26 cellular contexts compared by ENCODE assay signal in the genomic region with DNA sequence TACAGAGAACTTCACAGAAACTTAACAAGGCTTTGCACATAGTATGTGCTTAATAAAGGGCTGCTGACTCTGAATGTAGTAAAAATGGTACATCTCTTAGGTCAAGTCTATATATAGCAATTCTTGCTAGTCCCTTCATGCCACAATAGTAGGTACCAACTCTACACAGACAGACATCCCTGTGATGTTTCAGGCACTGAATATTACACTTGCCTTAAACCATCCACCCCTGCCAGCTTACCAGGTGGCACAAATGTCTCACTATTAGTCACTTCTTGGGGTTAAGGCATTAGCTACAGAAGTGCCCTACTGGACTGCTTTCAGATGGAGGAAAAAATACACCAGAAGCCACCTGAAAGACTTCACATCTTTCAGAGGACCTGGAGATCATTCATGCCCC.
"Had no signal": no experiment of that assay in that cellular context is flagged by ENCODE, and none has a peak within 500 bp of the region (broad histone marks: within the 10 kb centered on the region; RNA-seq: fewer than 3 reads in every experiment).

No MANE protein-coding gene starts in this region.

- H3K4me3 Mint-ChIP-seq: naive thymus-derived CD8-positive, alpha-beta T cell; nephron progenitor cell; stimulated activated naive B cell treated with anti-CD40 and anti-IgM and Interleukin-4, amounts not matched to agents 10 μg/mL and 1 μg/mL and 100 μg/mL, for 72 hours; stimulated activated naive CD8-positive, alpha-beta T cell treated with anti-CD3 and anti-CD28 coated beads, Interleukin-15, Interleukin-2, amounts not matched to agents 100 ng/mL and 50 ng/mL, for 24 hours had no signal

- DNase-seq: dermis blood vessel endothelial cell; effector memory CD4-positive, alpha-beta T cell; heart left ventricle; kidney; left cardiac atrium; left lung; mesenchymal stem cell; midbrain; naive thymus-derived CD8-positive, alpha-beta T cell; nephron progenitor cell; occipital lobe; ovary; posterior cingulate gyrus; psoas muscle; right cardiac atrium; small intestine; stimulated activated CD4-positive, alpha-beta T cell treated with anti-CD3 and anti-CD28 coated beads, Interleukin-15, amount 100 ng/mL, for 24 hours; stimulated activated CD4-positive, alpha-beta T cell treated with anti-CD3 and anti-CD28 coated beads, Interleukin-2, amount 100 ng/mL, for 48 hours; stimulated activated naive B cell treated with anti-CD40 and anti-IgM and Interleukin-4, amounts not matched to agents 10 μg/mL and 1 μg/mL and 100 μg/mL, for 72 hours; upper lobe of left lung had no signal

- H3K9me3 ChIP-seq: esophagus muscularis mucosa, heart left ventricle, left lung, ovary, psoas muscle, thoracic aorta, tibial nerve, upper lobe of left lung had no signal

- H2AFZ ChIP-seq: hepatocyte had no signal

- ATAC-seq: heart left ventricle; left cardiac atrium; left lung; naive thymus-derived CD8-positive, alpha-beta T cell; right cardiac atrium; stimulated activated naive B cell treated with anti-CD40 and anti-IgM and Interleukin-4, amounts not matched to agents 10 μg/mL and 1 μg/mL and 100 μg/mL, for 72 hours had no signal

- H3K4me3 ChIP-seq: coronary artery, esophagus muscularis mucosa, heart left ventricle, hepatocyte, left lung, ovary, psoas muscle, thoracic aorta, tibial nerve, upper lobe of left lung had no signal

- H3K9me3 Mint-ChIP-seq: naive thymus-derived CD8-positive, alpha-beta T cell; stimulated activated naive B cell treated with anti-CD40 and anti-IgM and Interleukin-4, amounts not matched to agents 10 μg/mL and 1 μg/mL and 100 μg/mL, for 72 hours; stimulated activated naive CD8-positive, alpha-beta T cell treated with anti-CD3 and anti-CD28 coated beads, Interleukin-15, Interleukin-2, amounts not matched to agents 100 ng/mL and 50 ng/mL, for 24 hours had no signal

- H3K4me1 ChIP-seq: upper lobe of left lung had no signal

- H3K4me1 Mint-ChIP-seq: naive thymus-derived CD8-positive, alpha-beta T cell; stimulated activated naive B cell treated with anti-CD40 and anti-IgM and Interleukin-4, amounts not matched to agents 10 μg/mL and 1 μg/mL and 100 μg/mL, for 72 hours had no signal

- H3K27me3 ChIP-seq: esophagus muscularis mucosa, hepatocyte, ovary, tibial nerve, upper lobe of left lung had no signal

- H3K36me3 ChIP-seq: esophagus muscularis mucosa, heart left ventricle, left lung, ovary, thoracic aorta, tibial nerve, upper lobe of left lung had no signal

- H3K27ac ChIP-seq: coronary artery, esophagus muscularis mucosa, heart left ventricle, hepatocyte, left lung, ovary, psoas muscle, thoracic aorta, tibial nerve, upper lobe of left lung had no signal

- H3K79me2 ChIP-seq: hepatocyte had no signal

- H3K4me2 ChIP-seq: hepatocyte had no signal

- H3K27ac Mint-ChIP-seq: nephron progenitor cell; stimulated activated naive B cell treated with anti-CD40 and anti-IgM and Interleukin-4, amounts not matched to agents 10 μg/mL and 1 μg/mL and 100 μg/mL, for 72 hours; stimulated activated naive CD8-positive, alpha-beta T cell treated with anti-CD3 and anti-CD28 coated beads, Interleukin-15, Interleukin-2, amounts not matched to agents 100 ng/mL and 50 ng/mL, for 24 hours had no signal

- H3K27me3 Mint-ChIP-seq: naive thymus-derived CD8-positive, alpha-beta T cell; stimulated activated naive B cell treated with anti-CD40 and anti-IgM and Interleukin-4, amounts not matched to agents 10 μg/mL and 1 μg/mL and 100 μg/mL, for 72 hours; stimulated activated naive CD8-positive, alpha-beta T cell treated with anti-CD3 and anti-CD28 coated beads, Interleukin-15, Interleukin-2, amounts not matched to agents 100 ng/mL and 50 ng/mL, for 24 hours had no signal
